ENCODE assay signal across 15 cellular contexts in genomic region chr9:108694191-108694590, GRCh38.
DNase-seq lines count a peak whose midpoint lies in the region; ATAC-seq and TF ChIP-seq lines count a peak whose summit lies in the region.
"Had no signal": no experiment of that assay in that cellular context is flagged by ENCODE, and none has a peak within 500 bp of the region (broad histone marks: within the 10 kb centered on the region; RNA-seq: fewer than 3 reads in every experiment).

No MANE protein-coding gene starts in this region.

- H4K20me1 ChIP-seq in GM23338 (replicated peaks; ENCODE audit: insufficient read depth) = no peaks in the 10 kb centered on the region

- no peaks in the 10 kb centered on the region for H3K9me2 ChIP-seq in GM23338 (ENCODE audit: insufficient read depth)

- H3K4me3 ChIP-seq in GM23338 (no peak overlapping the region), esophagus squamous epithelium (no peak overlapping the region), ovary (no peak overlapping the region)
- H3K4me3 ChIP-seq: GM12878, GM23248 had no signal

- H3K4me1 ChIP-seq in GM23338 (ENCODE audit: insufficient read depth) (no peaks in the 10 kb centered on the region), esophagus squamous epithelium (peaks cover 0 to 62% (median 5%) of the 10 kb centered on the region in 3 donors), ovary (ENCODE audit: insufficient read depth) (no peaks in the 10 kb centered on the region)

- no peaks in the 10 kb centered on the region for H3F3A ChIP-seq in GM23338 (replicated peaks; ENCODE audit: low read depth)

- no peaks in the 10 kb centered on the region for H3K27me3 ChIP-seq in GM23338 (ENCODE audit: insufficient read depth)
- H3K27me3 ChIP-seq in esophagus squamous epithelium = no peaks in the 10 kb centered on the region
- H3K27me3 ChIP-seq in ovary = no peaks in the 10 kb centered on the region

- intact Hi-C loops in esophagus squamous epithelium (cut with DNase I) = no loop called here
- intact Hi-C loops in ovary (cut with DNase I) = no loop called here

- H3K4me2 ChIP-seq in GM23338 = no peak overlapping the region

- no peaks in the 10 kb centered on the region for H3K36me3 ChIP-seq in GM23338 (ENCODE audit: insufficient read depth)
- no peaks in the 10 kb centered on the region for H3K36me3 ChIP-seq in esophagus squamous epithelium
- H3K36me3 ChIP-seq in ovary = no peaks in the 10 kb centered on the region

- no peak overlapping the region; the same call in 1 of the 2 replicates for H3K27ac Mint-ChIP-seq in GM23338
- H3K27ac Mint-ChIP-seq in neural crest cell (ENCODE audit: unreplicated experiment) = peak overlapping the region; percentile 24
- H3K27ac Mint-ChIP-seq in type B pancreatic cell = peak overlapping the region; percentile 65
- H3K27ac Mint-ChIP-seq: B cell; CD4-positive, alpha-beta T cell had no signal

- H3K27ac ChIP-seq in GM23338 (ENCODE audit: low read depth) (no peak overlapping the region), esophagus squamous epithelium (peak overlapping the region; percentile 59 to 79 (median 72)), ovary (no peak overlapping the region)
- H3K27ac ChIP-seq: GM23248 had no signal

- H3K36me3 Mint-ChIP-seq in GM23338 (ENCODE audit: low read depth) (peaks cover 5% of the 10 kb centered on the region; the same call in 1 of the 3 replicates), neural crest cell (ENCODE audit: low read depth) (no peaks in the 10 kb centered on the region), type B pancreatic cell (no peaks in the 10 kb centered on the region)

- H3K4me1 Mint-ChIP-seq in GM23338 (no peaks in the 10 kb centered on the region), neural crest cell (peaks cover 4% of the 10 kb centered on the region), type B pancreatic cell (ENCODE audit: unreplicated experiment) (peaks cover 19% of the 10 kb centered on the region)
- H3K4me1 Mint-ChIP-seq: B cell had no signal

- H3K9me3 ChIP-seq in esophagus squamous epithelium (no peaks in the 10 kb centered on the region), ovary (no peaks in the 10 kb centered on the region)

- H3K79me2 ChIP-seq in GM23338 (replicated peaks; ENCODE audit: insufficient read depth) = no peaks in the 10 kb centered on the region

- no peak for ATAC-seq in GM23338
- ATAC-seq: GM12878 had no signal

- H3K9me3 Mint-ChIP-seq in GM23338 = peaks cover 3% of the 10 kb centered on the region; the same call in 2 of the 3 replicates
- no peaks in the 10 kb centered on the region for H3K9me3 Mint-ChIP-seq in neural crest cell
- peaks cover 10% of the 10 kb centered on the region for H3K9me3 Mint-ChIP-seq in type B pancreatic cell

- no peak for DNase-seq in GM23338 (ENCODE audit: low spot score)
- no peak for DNase-seq in esophagus squamous epithelium (lab: John Stamatoyannopoulos, UW)
- no peak for DNase-seq in neural crest cell (ENCODE audit: low read depth, low spot score)
- DNase-seq in type B pancreatic cell (ENCODE audit: extremely low spot score, unreplicated experiment) = no peak
- DNase-seq in NCI-H345 (lab: John Stamatoyannopoulos, UW) = no peak
- no peak for DNase-seq in mucosa of gallbladder (ENCODE audit: low spot score)
- DNase-seq in ovary = no peak
- DNase-seq: C1 segment of cervical spinal cord; Calu3; CD4-positive, alpha-beta T cell; DMS 273 treated with DMSO at 0.1 percent for 48 hours; GM23248; H7 had no signal

- peak overlapping the region; percentile 52 for H2AFZ ChIP-seq in GM23338
- H2AFZ ChIP-seq: GM23248 had no signal

- H3K4me3 Mint-ChIP-seq in GM23338 (no peak overlapping the region), neural crest cell (no peak overlapping the region), type B pancreatic cell (peak overlapping the region; percentile 3)
- H3K4me3 Mint-ChIP-seq: B cell; CD4-positive, alpha-beta T cell had no signal

- H3K27me3 Mint-ChIP-seq in GM23338 (ENCODE audit: insufficient read depth, low read depth, poor library complexity) = no peaks in the 10 kb centered on the region
- H3K27me3 Mint-ChIP-seq in neural crest cell (ENCODE audit: low read depth) = no peaks in the 10 kb centered on the region
- H3K27me3 Mint-ChIP-seq in type B pancreatic cell = no peaks in the 10 kb centered on the region
- H3K27me3 Mint-ChIP-seq: B cell; CD4-positive, alpha-beta T cell had no signal

- TF ChIP-seq CTCF in GM23338 (conservative IDR thresholded peaks at IDR 0.05; ENCODE audit: low read depth in 2 of 2) = no peak
- TF ChIP-seq CTCF in esophagus squamous epithelium (IDR thresholded peaks at IDR 0.05) = no peak
- TF ChIP-seq CTCF in neural crest cell (conservative IDR thresholded peaks at IDR 0.05) = no peak
- TF ChIP-seq CTCF in type B pancreatic cell (conservative IDR thresholded peaks at IDR 0.05) = no peak
- TF ChIP-seq CTCF in ovary (IDR thresholded peaks at IDR 0.05) = no peak

- WGBS in esophagus squamous epithelium, 2 donors = 29% methylated on average over 5 to 6 of the region's 6 CpGs
- 23 to 39% (median 34%) methylated on average over 6 of the region's 6 CpGs for WGBS in ovary, 3 donors

- no peak for TF ChIP-seq EP300 in ovary (IDR thresholded peaks at IDR 0.05)

- TF ChIP-seq POLR2A in esophagus squamous epithelium (IDR thresholded peaks at IDR 0.05) (no peak), ovary (IDR thresholded peaks at IDR 0.05) (no peak)

TF ChIP-seq in GM23338, 12 proteins besides CTCF, POLR2A, EP300 and RAD21:
- TF ChIP-seq POLR2AphosphoS5 (IDR thresholded peaks at IDR 0.05; ENCODE audit: low read depth) = no peak
- no peak for TF ChIP-seq ETS1 (IDR thresholded peaks at IDR 0.05)
- TF ChIP-seq ZNF114 (CRISPR knock-in tag; IDR thresholded peaks at IDR 0.05) = no peak
- no peak for TF ChIP-seq NANOG (IDR thresholded peaks at IDR 0.05; ENCODE audit: borderline replicate concordance)
- no peak for TF ChIP-seq EZH2 (IDR thresholded peaks at IDR 0.05; ENCODE audit: low read depth, unreplicated experiment)
- no peak for TF ChIP-seq STAT1 (IDR thresholded peaks at IDR 0.05; ENCODE audit: unreplicated experiment)

Comparison
In these comparisons a context has a peak if more than half of its experiments do, and no peak if none do; other contexts are left out.
1. H3K27ac ChIP-seq: peak in esophagus squamous epithelium (4 of 4); none in GM23338 (single experiment) and ovary (0 of 2).